8 cellular contexts compared by ENCODE assay signal in the genomic region with DNA sequence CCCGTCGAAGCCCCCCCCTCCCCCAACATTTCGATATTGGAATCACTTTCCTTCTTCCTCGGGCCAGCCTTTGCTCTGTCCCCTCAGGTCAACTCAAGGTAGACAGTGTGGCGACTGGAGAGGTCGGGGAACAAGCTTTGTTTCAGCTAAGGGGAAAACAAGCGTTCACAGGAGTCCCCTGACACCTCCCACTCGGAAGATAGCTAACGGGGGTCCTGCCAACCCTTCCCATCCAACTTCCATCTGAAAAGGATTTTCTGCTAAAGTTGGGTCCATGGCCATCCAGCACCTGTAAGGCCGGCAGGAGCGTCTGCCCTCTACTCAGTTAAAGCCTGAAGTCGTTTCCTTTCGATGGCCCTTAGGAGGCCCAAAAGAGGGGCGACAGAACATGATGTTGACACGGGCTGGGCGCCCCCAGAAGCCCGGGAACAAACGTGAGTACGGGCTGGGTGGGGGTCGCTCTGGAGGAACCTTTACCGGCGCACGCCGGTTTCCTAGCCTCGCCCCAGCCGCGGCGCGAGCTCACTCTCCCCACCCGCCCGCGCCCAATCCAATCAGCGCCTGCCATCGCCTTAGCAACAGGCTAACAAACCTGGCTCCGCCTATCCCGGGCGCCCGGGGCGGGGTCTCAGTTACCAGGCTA. TPM values are rescaled to one million over a fixed set of nuclear protein-coding genes. Genes with fewer than 3 reads are reported as not detected.
DNase-seq lines count a peak whose midpoint lies in the region; ATAC-seq, FAIRE-seq and TF ChIP-seq lines count a peak whose summit lies in the region.

No MANE protein-coding gene starts in this region.

- DNase-seq in AML-193 (lab: John Stamatoyannopoulos, UW) (peak; percentile 88 to 91), GM19239 (ENCODE audit: insufficient read length, low spot score) (peak; percentile 59), NCI-H510A (lab: John Stamatoyannopoulos, UW) (peak; percentile 78), choroid plexus epithelial cell (ENCODE audit: low read depth) (peak; percentile 97), left colon (peak; percentile 99 to 100)
- peak; percentile 97 to 98 for DNase-seq in activated CD4-positive, alpha-beta T cell treated with anti-CD3 and anti-CD28 coated beads for 4 hours
- DNase-seq in stimulated activated CD4-positive, alpha-beta T cell treated with anti-CD3 and anti-CD28 coated beads, Interleukin-1b, Interleukin-23, amount 100 ng/mL, for 24 hours (ENCODE audit: low read depth in 4 of 4, low spot score in 1 of 4): peak; percentile 94 to 98 (median 96)

- ATAC-seq in HG03439 (IDR thresholded peaks at IDR 0.05; ENCODE audit: unreplicated experiment): peak; percentile 45
- ATAC-seq in left colon: peak; percentile 72

- FAIRE-seq in GM19239 (lab: Jason Lieb, UNC): peak; percentile 91

- intact Hi-C loops in left colon (cut with DNase I, micrococcal nuclease): loop anchor here (5.0 to 10.0 kb wide), 3 partner anchors 98 to 276 kb away; no protein-coding TSS in a partner anchor

- peak overlapping the region; percentile 82 for H3K4me3 ChIP-seq in choroid plexus epithelial cell (ENCODE audit: low read depth, low read length)

- TF ChIP-seq CTCF in choroid plexus epithelial cell (conservative IDR thresholded peaks at IDR 0.05; ENCODE audit: low read depth, low read length): no peak

RNA-seq across cellular contexts. Expression of gene ARRDC3, which starts 2.5 kb away (rescaled TPM):
- 10 to 100 TPM; 14.5 to 33.0 TPM for total RNA-seq in left colon

Comparison
In these comparisons a context has a peak if more than half of its experiments do, and no peak if none do; other contexts are left out.
1. Peak in every context shown above with its lines: DNase-seq, ATAC-seq and H3K4me3 ChIP-seq.